In genomic region chr18:35284846-35285245, GRCh38 we compare ENCODE assay signal across 14 cellular contexts.
"Had no signal": no experiment of that assay in that cellular context is flagged by ENCODE, and none has a peak within 500 bp of the region (broad histone marks: within the 10 kb centered on the region; RNA-seq: fewer than 3 reads in every experiment).

No MANE protein-coding gene starts in this region.

- ATAC-seq: gastroesophageal sphincter; left lung; natural killer cell; stimulated activated naive B cell treated with anti-CD40 and anti-IgM and Interleukin-4, amounts not matched to agents 10 μg/mL and 1 μg/mL and 100 μg/mL, for 72 hours; stimulated activated naive CD8-positive, alpha-beta T cell treated with anti-CD3 and anti-CD28 coated beads, Interleukin-15, amount 100 ng/mL, for 72 hours had no signal

- DNase-seq: cortex of kidney; effector CD8-positive, alpha-beta T cell; foreskin fibroblast; glutamatergic neuron; immature natural killer cell; natural killer cell; sigmoid colon; stimulated activated CD4-positive, alpha-beta T cell treated with anti-CD3 and anti-CD28 coated beads, Interleukin-2, amount 100 ng/mL, for 24 hours; stimulated activated CD4-positive, alpha-beta T cell treated with anti-CD3 and anti-CD28 coated beads, Interleukin-4, amount 100 ng/mL, for 4 hours; stimulated activated naive B cell treated with anti-CD40 and anti-IgM and Interleukin-4, amounts not matched to agents 10 μg/mL and 1 μg/mL and 100 μg/mL, for 72 hours; stimulated activated naive CD8-positive, alpha-beta T cell treated with anti-CD3 and anti-CD28 coated beads, Interleukin-15, amount 100 ng/mL, for 72 hours; testis had no signal
